ENCODE assay signal across 1 cellular context in the genomic region with DNA sequence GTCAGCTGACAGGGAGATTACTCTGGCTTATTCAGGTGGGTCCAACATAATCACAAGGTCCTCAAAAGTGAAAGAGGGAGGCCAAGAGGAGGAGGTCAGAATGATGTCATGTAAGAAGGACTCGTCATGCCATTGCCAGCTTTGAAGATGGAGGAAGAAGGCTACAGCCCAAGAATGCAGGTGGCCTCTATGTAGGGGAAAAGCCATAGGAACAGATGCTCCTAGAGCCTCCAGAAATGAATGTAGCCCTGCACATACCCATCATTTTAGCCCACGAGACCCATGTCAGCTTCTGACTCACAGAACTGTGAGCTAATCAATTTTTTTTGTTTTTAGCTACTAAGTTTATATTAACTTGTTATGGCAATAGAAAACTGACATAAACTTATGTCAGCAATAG.
TF ChIP-seq lines count a peak whose summit lies in the region.

No MANE protein-coding gene starts in this region.

TF ChIP-seq in K562, 482 proteins besides CTCF, POLR2A, EP300 and RAD21:
- TF ChIP-seq MTF1 (CRISPR knock-in tag; IDR thresholded peaks at IDR 0.05; ENCODE audit: borderline replicate concordance): no peak
- TF ChIP-seq KLF10 (CRISPR knock-in tag; IDR thresholded peaks at IDR 0.05): no peak
- TF ChIP-seq ELK3 (CRISPR knock-in tag; IDR thresholded peaks at IDR 0.05): no peak
- TF ChIP-seq, protein P1, sequence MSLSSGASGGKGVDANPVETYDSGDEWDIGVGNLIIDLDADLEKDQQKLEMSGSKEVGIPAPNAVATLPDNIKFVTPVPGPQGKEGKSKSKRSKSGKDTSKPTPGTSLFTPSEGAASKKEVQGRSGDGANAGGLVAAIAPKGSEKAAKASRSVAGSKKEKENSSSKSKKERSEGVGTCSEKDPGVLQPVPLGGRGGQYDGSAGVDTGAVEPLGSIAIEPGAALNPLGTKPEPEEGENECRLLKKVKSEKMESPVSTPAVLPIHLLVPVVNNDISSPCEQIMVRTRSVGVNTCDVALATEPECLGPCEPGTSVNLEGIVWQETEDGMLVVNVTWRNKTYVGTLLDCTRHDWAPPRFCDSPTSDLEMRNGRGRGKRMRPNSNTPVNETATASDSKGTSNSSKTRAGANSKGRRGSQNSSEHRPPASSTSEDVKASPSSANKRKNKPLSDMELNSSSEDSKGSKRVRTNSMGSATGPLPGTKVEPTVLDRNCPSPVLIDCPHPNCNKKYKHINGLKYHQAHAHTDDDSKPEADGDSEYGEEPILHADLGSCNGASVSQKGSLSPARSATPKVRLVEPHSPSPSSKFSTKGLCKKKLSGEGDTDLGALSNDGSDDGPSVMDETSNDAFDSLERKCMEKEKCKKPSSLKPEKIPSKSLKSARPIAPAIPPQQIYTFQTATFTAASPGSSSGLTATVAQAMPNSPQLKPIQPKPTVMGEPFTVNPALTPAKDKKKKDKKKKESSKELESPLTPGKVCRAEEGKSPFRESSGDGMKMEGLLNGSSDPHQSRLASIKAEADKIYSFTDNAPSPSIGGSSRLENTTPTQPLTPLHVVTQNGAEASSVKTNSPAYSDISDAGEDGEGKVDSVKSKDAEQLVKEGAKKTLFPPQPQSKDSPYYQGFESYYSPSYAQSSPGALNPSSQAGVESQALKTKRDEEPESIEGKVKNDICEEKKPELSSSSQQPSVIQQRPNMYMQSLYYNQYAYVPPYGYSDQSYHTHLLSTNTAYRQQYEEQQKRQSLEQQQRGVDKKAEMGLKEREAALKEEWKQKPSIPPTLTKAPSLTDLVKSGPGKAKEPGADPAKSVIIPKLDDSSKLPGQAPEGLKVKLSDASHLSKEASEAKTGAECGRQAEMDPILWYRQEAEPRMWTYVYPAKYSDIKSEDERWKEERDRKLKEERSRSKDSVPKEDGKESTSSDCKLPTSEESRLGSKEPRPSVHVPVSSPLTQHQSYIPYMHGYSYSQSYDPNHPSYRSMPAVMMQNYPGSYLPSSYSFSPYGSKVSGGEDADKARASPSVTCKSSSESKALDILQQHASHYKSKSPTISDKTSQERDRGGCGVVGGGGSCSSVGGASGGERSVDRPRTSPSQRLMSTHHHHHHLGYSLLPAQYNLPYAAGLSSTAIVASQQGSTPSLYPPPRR (CRISPR knock-in tag; IDR thresholded peaks at IDR 0.05; ENCODE audit: borderline replicate concordance): no peak
- TF ChIP-seq ZNF75A (CRISPR knock-in tag; IDR thresholded peaks at IDR 0.05): no peak
- no peak for TF ChIP-seq ARNT (IDR thresholded peaks at IDR 0.05)
- TF ChIP-seq, protein P2, sequence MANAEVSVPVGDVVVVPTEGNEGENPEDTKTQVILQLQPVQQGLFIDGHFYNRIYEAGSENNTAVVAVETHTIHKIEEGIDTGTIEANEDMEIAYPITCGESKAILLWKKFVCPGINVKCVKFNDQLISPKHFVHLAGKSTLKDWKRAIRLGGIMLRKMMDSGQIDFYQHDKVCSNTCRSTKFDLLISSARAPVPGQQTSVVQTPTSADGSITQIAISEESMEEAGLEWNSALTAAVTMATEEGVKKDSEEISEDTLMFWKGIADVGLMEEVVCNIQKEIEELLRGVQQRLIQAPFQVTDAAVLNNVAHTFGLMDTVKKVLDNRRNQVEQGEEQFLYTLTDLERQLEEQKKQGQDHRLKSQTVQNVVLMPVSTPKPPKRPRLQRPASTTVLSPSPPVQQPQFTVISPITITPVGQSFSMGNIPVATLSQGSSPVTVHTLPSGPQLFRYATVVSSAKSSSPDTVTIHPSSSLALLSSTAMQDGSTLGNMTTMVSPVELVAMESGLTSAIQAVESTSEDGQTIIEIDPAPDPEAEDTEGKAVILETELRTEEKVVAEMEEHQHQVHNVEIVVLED (CRISPR knock-in tag; IDR thresholded peaks at IDR 0.05): no peak
- TF ChIP-seq PYGO2 (tag; IDR thresholded peaks at IDR 0.05): no peak
- TF ChIP-seq CREM (IDR thresholded peaks at IDR 0.05; ENCODE audit: low read depth): 0 out of 2 replicates have a peak, but pooled peaks have one; percentile 6
- TF ChIP-seq FOXK1 (CRISPR knock-in tag; IDR thresholded peaks at IDR 0.05; ENCODE audit: borderline replicate concordance): no peak
- TF ChIP-seq YY1 (IDR thresholded peaks at IDR 0.05; ENCODE audit: borderline replicate concordance in 1 of 3, control insufficient read depth in 1 of 3, extremely low read depth in 1 of 3, insufficient read depth in 3 of 3, insufficient read length in 1 of 3, insufficient replicate concordance in 2 of 3, low read depth in 1 of 3, low read length in 2 of 3): peak in 1 of 3 experiments; percentile 14
